In the genomic region with DNA sequence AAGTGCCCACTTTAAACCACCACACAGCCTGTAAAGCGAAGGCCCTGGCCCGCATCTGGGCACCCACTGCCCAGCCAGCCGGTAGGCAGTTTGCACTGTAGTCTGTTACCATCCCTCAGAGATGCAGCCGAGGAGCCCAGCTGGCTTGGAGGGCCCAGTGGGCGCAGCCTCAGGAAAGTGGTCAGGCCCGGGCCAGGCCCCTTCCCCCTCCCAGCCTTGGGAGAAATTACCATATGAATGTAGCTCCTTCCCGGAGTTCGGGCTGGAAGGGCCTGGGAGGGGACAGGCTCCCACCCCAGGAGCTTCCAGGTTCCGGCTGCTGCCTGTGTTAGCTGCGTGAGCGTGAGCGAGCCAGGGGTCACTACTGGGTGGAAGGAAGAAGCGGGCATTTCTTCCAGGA, we compare ENCODE assay signal across 7 cellular contexts.
DNase-seq lines count a peak whose midpoint lies in the region; ATAC-seq, FAIRE-seq and TF ChIP-seq lines count a peak whose summit lies in the region.

No MANE protein-coding gene starts in this region.

- peaks cover 65 to 66% of the 10 kb centered on the region in 2 donors for H3K36me3 Mint-ChIP-seq in stimulated activated naive B cell treated with anti-CD40 and anti-IgM and Interleukin-4, amounts not matched to agents 10 μg/mL and 1 μg/mL and 100 μg/mL, for 72 hours

- peak overlapping the region; percentile 67 to 71 for H3K4me3 Mint-ChIP-seq in stimulated activated naive B cell treated with anti-CD40 and anti-IgM and Interleukin-4, amounts not matched to agents 10 μg/mL and 1 μg/mL and 100 μg/mL, for 72 hours

- H3K4me1 ChIP-seq in Karpas-422 (ENCODE audit: low read length) (peaks cover 81% of the 10 kb centered on the region), kidney (ENCODE audit: control insufficient read depth in 1 of 2, insufficient read depth in 1 of 2, low read depth in 1 of 2, low read length in 2 of 2) (peaks cover 20 to 40% of the 10 kb centered on the region in 2 donors)

- peaks cover 87% of the 10 kb centered on the region for H3K79me2 ChIP-seq in Karpas-422 (ENCODE audit: low read length)

- H3K27ac Mint-ChIP-seq in stimulated activated naive B cell treated with anti-CD40 and anti-IgM and Interleukin-4, amounts not matched to agents 10 μg/mL and 1 μg/mL and 100 μg/mL, for 72 hours: peak overlapping the region; percentile 91

- H2AFZ ChIP-seq in Karpas-422 (ENCODE audit: low read length): no peak overlapping the region

- H3K36me3 ChIP-seq in Karpas-422 (ENCODE audit: insufficient read depth, low read length) (peaks cover 12% of the 10 kb centered on the region; the same call in 1 of the 2 replicates), kidney (ENCODE audit: control insufficient read depth in 1 of 2, insufficient read depth in 2 of 2, low read length in 2 of 2) (no peaks in the 10 kb centered on the region)

- no peaks in the 10 kb centered on the region for H3K9me2 ChIP-seq in Karpas-422 (replicated peaks; ENCODE audit: insufficient read depth, low read length)

- intact Hi-C loops in kidney (cut with DNase I): no loop called here

- FAIRE-seq in kidney (lab: Jason Lieb, UNC): no peak

- DNase-seq in Karpas-422 (no peak), astrocyte of the hippocampus (ENCODE audit: low read depth, low spot score) (peak; percentile 91), kidney (peak; percentile 86), NCI-H510A (lab: John Stamatoyannopoulos, UW) (no peak), left lobe of liver (ENCODE audit: low spot score) (no peak)
- DNase-seq in stimulated activated naive B cell treated with anti-CD40 and anti-IgM and Interleukin-4, amounts not matched to agents 10 μg/mL and 1 μg/mL and 100 μg/mL, for 72 hours: no peak

- no peaks in the 10 kb centered on the region for H3K27me3 Mint-ChIP-seq in stimulated activated naive B cell treated with anti-CD40 and anti-IgM and Interleukin-4, amounts not matched to agents 10 μg/mL and 1 μg/mL and 100 μg/mL, for 72 hours

- H3K4me3 ChIP-seq in Karpas-422 (ENCODE audit: low read length) (peak overlapping the region; percentile 38; the same call in 1 of the 2 replicates), kidney (ENCODE audit: low read length in 2 of 2) (no peak overlapping the region)

- peaks cover 68 to 96% of the 10 kb centered on the region in 2 donors for H3K4me1 Mint-ChIP-seq in stimulated activated naive B cell treated with anti-CD40 and anti-IgM and Interleukin-4, amounts not matched to agents 10 μg/mL and 1 μg/mL and 100 μg/mL, for 72 hours

- peaks cover 9 to 13% of the 10 kb centered on the region in 2 donors for H3K9me3 Mint-ChIP-seq in stimulated activated naive B cell treated with anti-CD40 and anti-IgM and Interleukin-4, amounts not matched to agents 10 μg/mL and 1 μg/mL and 100 μg/mL, for 72 hours

- no peak for ATAC-seq in stimulated activated naive B cell treated with anti-CD40 and anti-IgM and Interleukin-4, amounts not matched to agents 10 μg/mL and 1 μg/mL and 100 μg/mL, for 72 hours (replicated peaks)
- ATAC-seq in left lobe of liver: no peak
- no peak for ATAC-seq in GM19351 (IDR thresholded peaks at IDR 0.05; ENCODE audit: unreplicated experiment)

- no peak for TF ChIP-seq CTCF in kidney (IDR thresholded peaks at IDR 0.05; ENCODE audit: borderline replicate concordance, extremely low read depth, insufficient read depth)

- peak overlapping the region; percentile 97 for H3K27ac ChIP-seq in Karpas-422 (ENCODE audit: low read length)
- H3K27ac ChIP-seq in kidney (ENCODE audit: low read depth in 2 of 2, low read length in 2 of 2): peak overlapping the region; percentile 12 to 36

- H3K9ac ChIP-seq in Karpas-422 (ENCODE audit: low read length) (peak overlapping the region; percentile 68), kidney (ENCODE audit: low read length in 2 of 2) (no peak overlapping the region)

- H3K9me3 ChIP-seq in Karpas-422 (ENCODE audit: low read length) (no peaks in the 10 kb centered on the region), kidney (ENCODE audit: control insufficient read depth in 1 of 2, low read length in 2 of 2) (no peaks in the 10 kb centered on the region)

- no peaks in the 10 kb centered on the region for H3K27me3 ChIP-seq in Karpas-422 (ENCODE audit: low read length)

- peak overlapping the region; percentile 59 for H3K4me2 ChIP-seq in Karpas-422 (ENCODE audit: low read depth, low read length, poor library complexity, severe bottlenecking)

- peaks cover 4% of the 10 kb centered on the region; the same call in 1 of the 2 replicates for H4K20me1 ChIP-seq in Karpas-422 (ENCODE audit: insufficient read depth, low read depth, low read length)

Comparison
In these comparisons a context has a peak if more than half of its experiments do, and no peak if none do; other contexts are left out.
1. DNase-seq: peak in astrocyte of the hippocampus (single experiment) and kidney (single experiment); none in Karpas-422 (single experiment), stimulated activated naive B cell treated with anti-CD40 and anti-IgM and Interleukin-4, amounts not matched to agents 10 μg/mL and 1 μg/mL and 100 μg/mL, for 72 hours (single experiment), NCI-H510A (single experiment) and left lobe of liver (single experiment).